In the genomic region with DNA sequence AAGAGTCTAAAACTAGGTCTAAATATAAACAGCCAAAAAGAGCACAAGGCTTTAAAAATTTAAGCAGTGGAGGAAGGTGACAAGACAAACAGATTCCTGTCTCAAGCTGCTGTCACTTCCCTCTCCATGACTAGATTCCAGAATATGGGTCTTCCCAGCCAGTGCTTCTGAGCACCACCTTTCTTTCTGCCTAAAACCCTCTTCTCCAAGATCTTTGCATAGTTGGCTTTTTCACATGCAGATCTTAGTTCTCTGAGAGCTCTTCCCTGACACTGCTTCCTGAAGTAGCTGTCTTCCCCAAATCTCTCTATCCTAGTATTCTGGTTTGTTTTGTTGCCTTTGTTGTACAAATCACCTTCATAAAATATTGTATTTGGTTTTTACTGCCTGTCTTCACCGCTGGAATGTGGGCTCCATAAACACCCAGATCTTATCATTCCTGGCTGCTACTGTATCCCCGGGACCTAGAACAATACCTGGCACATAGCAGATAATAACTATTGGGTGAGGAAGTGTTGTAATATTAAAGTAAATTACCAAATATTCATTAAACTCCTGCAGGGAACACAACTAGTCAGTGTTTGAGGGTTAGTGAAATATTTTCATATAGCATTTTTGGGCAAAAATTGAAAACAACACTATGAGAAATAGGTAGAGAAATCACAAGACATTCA, we compare ENCODE assay signal across 14 cellular contexts.
"Had no signal": no experiment of that assay in that cellular context is flagged by ENCODE, and none has a peak within 500 bp of the region (broad histone marks: within the 10 kb centered on the region; RNA-seq: fewer than 3 reads in every experiment).

No MANE protein-coding gene starts in this region.

- DNase-seq: activated CD4-positive, alpha-beta T cell treated with anti-CD3 and anti-CD28 coated beads for 4 hours; activated CD8-positive, alpha-beta memory T cell treated with anti-CD3 and anti-CD28 coated beads, Interleukin-2, amount 50 U/mL, for 48 hours; activated CD8-positive, alpha-beta T cell treated with anti-CD3 and anti-CD28 coated beads, Interleukin-2, amount 10 ng/mL, durations not matched to agents 7 days and 5 days; esophagus squamous epithelium; naive thymus-derived CD4-positive, alpha-beta T cell; posterior cingulate gyrus; stimulated activated CD4-positive, alpha-beta T cell treated with anti-CD3 and anti-CD28 coated beads, Interleukin-1b, Interleukin-23, amount 100 ng/mL, for 48 hours; stimulated activated naive B cell treated with anti-CD40 and anti-IgM and Interleukin-4, amounts not matched to agents 10 μg/mL and 1 μg/mL and 100 μg/mL, for 72 hours; SW 1271; upper lobe of left lung; WERI-Rb-1 had no signal

- H3K36me3 Mint-ChIP-seq: naive thymus-derived CD4-positive, alpha-beta T cell; stimulated activated naive B cell treated with anti-CD40 and anti-IgM and Interleukin-4, amounts not matched to agents 10 μg/mL and 1 μg/mL and 100 μg/mL, for 72 hours had no signal

- H3K36me3 ChIP-seq: ascending aorta, esophagus squamous epithelium, suprapubic skin, upper lobe of left lung, WERI-Rb-1 had no signal

- H3K27ac Mint-ChIP-seq: activated CD8-positive, alpha-beta T cell treated with anti-CD3 and anti-CD28 coated beads, Interleukin-2, amount 10 ng/mL, durations not matched to agents 7 days and 5 days; naive thymus-derived CD4-positive, alpha-beta T cell; stimulated activated naive B cell treated with anti-CD40 and anti-IgM and Interleukin-4, amounts not matched to agents 10 μg/mL and 1 μg/mL and 100 μg/mL, for 72 hours had no signal

- ATAC-seq: activated CD8-positive, alpha-beta T cell treated with anti-CD3 and anti-CD28 coated beads, Interleukin-2, amount 10 ng/mL, durations not matched to agents 7 days and 5 days; foreskin keratinocyte; naive thymus-derived CD4-positive, alpha-beta T cell; stimulated activated naive B cell treated with anti-CD40 and anti-IgM and Interleukin-4, amounts not matched to agents 10 μg/mL and 1 μg/mL and 100 μg/mL, for 72 hours had no signal

- H3K4me3 Mint-ChIP-seq: activated CD8-positive, alpha-beta T cell treated with anti-CD3 and anti-CD28 coated beads, Interleukin-2, amount 10 ng/mL, durations not matched to agents 7 days and 5 days; naive thymus-derived CD4-positive, alpha-beta T cell; stimulated activated naive B cell treated with anti-CD40 and anti-IgM and Interleukin-4, amounts not matched to agents 10 μg/mL and 1 μg/mL and 100 μg/mL, for 72 hours had no signal

- H3K4me1 Mint-ChIP-seq: stimulated activated naive B cell treated with anti-CD40 and anti-IgM and Interleukin-4, amounts not matched to agents 10 μg/mL and 1 μg/mL and 100 μg/mL, for 72 hours had no signal

- H3K27me3 ChIP-seq: ascending aorta, esophagus squamous epithelium, foreskin keratinocyte, suprapubic skin, upper lobe of left lung had no signal

- H3K4me3 ChIP-seq: ascending aorta, esophagus squamous epithelium, suprapubic skin, upper lobe of left lung had no signal

- H3K27ac ChIP-seq: ascending aorta, esophagus squamous epithelium, foreskin keratinocyte, suprapubic skin, WERI-Rb-1 had no signal

- H3K9me3 ChIP-seq: ascending aorta, esophagus squamous epithelium, suprapubic skin, upper lobe of left lung had no signal

- H3K9me3 Mint-ChIP-seq: stimulated activated naive B cell treated with anti-CD40 and anti-IgM and Interleukin-4, amounts not matched to agents 10 μg/mL and 1 μg/mL and 100 μg/mL, for 72 hours had no signal

- H3K4me1 ChIP-seq: ascending aorta, esophagus squamous epithelium, foreskin keratinocyte had no signal

- H3K27me3 Mint-ChIP-seq: stimulated activated naive B cell treated with anti-CD40 and anti-IgM and Interleukin-4, amounts not matched to agents 10 μg/mL and 1 μg/mL and 100 μg/mL, for 72 hours had no signal
